8 cellular contexts compared by ENCODE assay signal in genomic region chr3:125051715-125052581, GRCh38. TPM values are rescaled to one million over a fixed set of nuclear protein-coding genes. Genes with fewer than 3 reads are reported as not detected.
DNase-seq lines count a peak whose midpoint lies in the region; ATAC-seq and TF ChIP-seq lines count a peak whose summit lies in the region.

No MANE protein-coding gene starts in this region.

- H3K27ac Mint-ChIP-seq in activated naive CD8-positive, alpha-beta T cell treated with anti-CD3 and anti-CD28 coated beads for 36 hours: peak overlapping the region; percentile 93

- H3K9me3 Mint-ChIP-seq in activated naive CD8-positive, alpha-beta T cell treated with anti-CD3 and anti-CD28 coated beads for 36 hours: no peaks in the 10 kb centered on the region

- peaks cover 37% of the 10 kb centered on the region for H3K36me3 Mint-ChIP-seq in activated naive CD8-positive, alpha-beta T cell treated with anti-CD3 and anti-CD28 coated beads for 36 hours

- H3K4me3 ChIP-seq in iPS-18a (ENCODE audit: low read length): peak overlapping the region; percentile 27

- no peak overlapping the region for H3K9ac ChIP-seq in iPS-18a (ENCODE audit: low read length)

- no peaks in the 10 kb centered on the region for H3K9me3 ChIP-seq in iPS-18a (ENCODE audit: control insufficient read depth, low read depth, low read length)

- peak; percentile 42 for ATAC-seq in GM21447 (IDR thresholded peaks at IDR 0.05; ENCODE audit: unreplicated experiment)
- ATAC-seq in SK-N-SH treated with all-trans-retinoic acid at 6 μM for 48 hours: peak; percentile 47
- ATAC-seq in GM18873 (IDR thresholded peaks at IDR 0.05; ENCODE audit: low FRiP score, unreplicated experiment): no peak

- peak overlapping the region; percentile 93 for H3K4me3 Mint-ChIP-seq in activated naive CD8-positive, alpha-beta T cell treated with anti-CD3 and anti-CD28 coated beads for 36 hours

- H3K27me3 Mint-ChIP-seq in activated naive CD8-positive, alpha-beta T cell treated with anti-CD3 and anti-CD28 coated beads for 36 hours: no peaks in the 10 kb centered on the region

- peak; percentile 73 for DNase-seq in activated naive CD8-positive, alpha-beta T cell treated with anti-CD3 and anti-CD28 coated beads for 36 hours
- peak; percentile 77 for DNase-seq in stimulated activated CD4-positive, alpha-beta T cell treated with anti-CD3 and anti-CD28 coated beads, Interleukin-15, amount 100 ng/mL, for 24 hours
- DNase-seq in GOT3 (lab: John Stamatoyannopoulos, UW): no peak
- DNase-seq in SK-N-DZ (ENCODE audit: low spot score): no peak

- H3K4me1 ChIP-seq in iPS-18a (ENCODE audit: control insufficient read depth, low read depth, low read length): peaks cover 47% of the 10 kb centered on the region

- H3K27ac ChIP-seq in iPS-18a (ENCODE audit: low read length): no peak overlapping the region

- H3K4me1 Mint-ChIP-seq in activated naive CD8-positive, alpha-beta T cell treated with anti-CD3 and anti-CD28 coated beads for 36 hours: peaks cover 59% of the 10 kb centered on the region

- H3K36me3 ChIP-seq in iPS-18a (ENCODE audit: control insufficient read depth, low read depth, low read length): no peaks in the 10 kb centered on the region

- peaks cover 33% of the 10 kb centered on the region for H3K27me3 ChIP-seq in iPS-18a (ENCODE audit: control insufficient read depth, insufficient read depth, low read length)

TF ChIP-seq in SK-N-SH treated with all-trans-retinoic acid at 6 μM for 48 hours, 23 proteins besides CTCF, POLR2A, EP300 and RAD21:
- TF ChIP-seq OSR1 (CRISPR knock-in tag; IDR thresholded peaks at IDR 0.05): no peak
- no peak for TF ChIP-seq BACH2 (CRISPR knock-in tag; IDR thresholded peaks at IDR 0.05; ENCODE audit: borderline replicate concordance)
- no peak for TF ChIP-seq ARNTL (CRISPR knock-in tag; IDR thresholded peaks at IDR 0.05; ENCODE audit: borderline replicate concordance, low read depth)
- no peak for TF ChIP-seq ZNF565 (CRISPR knock-in tag; conservative IDR thresholded peaks at IDR 0.05; ENCODE audit: low read depth)
- TF ChIP-seq CREB5 (CRISPR knock-in tag; IDR thresholded peaks at IDR 0.05; ENCODE audit: low read depth): no peak
TF ChIP-seq in SK-N-SH treated with all-trans-retinoic acid at 6 μM for 48 hours: peak in this region for 0.

RNA-seq across cellular contexts. Expression of gene HEG1, which starts 3.8 kb away (rescaled TPM):
- total RNA-seq in activated naive CD8-positive, alpha-beta T cell treated with anti-CD3 and anti-CD28 coated beads for 36 hours: 10 to 100 TPM; 20.7 to 21.4 TPM
- polyA plus RNA-seq in SK-N-DZ (2014; cell fraction: cytosol; rRNA removed): 2.4 and 8.2 TPM in 2 replicates
- polyA plus RNA-seq in SK-N-DZ (2014; cell fraction: nucleus; rRNA removed): 1.9 and 3.7 TPM in 2 replicates

Comparison
In these comparisons a context has a peak if more than half of its experiments do, and no peak if none do; other contexts are left out.
1. DNase-seq: peak in activated naive CD8-positive, alpha-beta T cell treated with anti-CD3 and anti-CD28 coated beads for 36 hours (single experiment) and stimulated activated CD4-positive, alpha-beta T cell treated with anti-CD3 and anti-CD28 coated beads, Interleukin-15, amount 100 ng/mL, for 24 hours (single experiment); none in GOT3 (single experiment) and SK-N-DZ (single experiment).